ENCODE assay signal across 9 cellular contexts in genomic region chr17:76102944-76103273, GRCh38. TPM values are rescaled to one million over a fixed set of nuclear protein-coding genes. Genes with fewer than 3 reads are reported as not detected.
A peak's percentile ranks its signal among the peaks of the same experiment; 100 is the strongest.
DNase-seq lines count a peak whose midpoint lies in the region; ATAC-seq and TF ChIP-seq lines count a peak whose summit lies in the region.
"Had no signal": no experiment of that assay in that cellular context is flagged by ENCODE, and none has a peak within 500 bp of the region (broad histone marks: within the 10 kb centered on the region; RNA-seq: fewer than 3 reads in every experiment).

No MANE protein-coding gene starts in this region.

- H3K4me1 ChIP-seq in Panc1 (ENCODE audit: control insufficient read depth, insufficient read depth, low read length): peaks cover 14% of the 10 kb centered on the region
- peaks cover 18 to 31% (median 24%) of the 10 kb centered on the region in 4 donors for H3K4me1 ChIP-seq in esophagus muscularis mucosa
- peaks cover 6% of the 10 kb centered on the region for H3K4me1 ChIP-seq in prostate gland (replicated peaks)

- peak overlapping the region; percentile 95 for H3K27ac ChIP-seq in Panc1 (ENCODE audit: low read length)
- H3K27ac ChIP-seq in esophagus muscularis mucosa (replicated peaks in 1 of 4): peak overlapping the region; percentile 79 to 85 (median 81)
- H3K27ac ChIP-seq in prostate gland: peak overlapping the region; percentile 87 to 89

- 0% methylated on average over 4 of the region's 4 CpGs for WGBS in esophagus muscularis mucosa
- 3% methylated on average over 4 of the region's 4 CpGs for WGBS in prostate gland

- DNase-seq in Panc1 (ENCODE audit: low read depth, low spot score) (no peak), esophagus muscularis mucosa (ENCODE audit: extremely low spot score) (no peak), prostate gland (ENCODE audit: low spot score) (peak; percentile 30), NCI-H1105 treated with DMSO at 0.1 percent for 48 hours (lab: John Stamatoyannopoulos, UW) (no peak)
- DNase-seq in stimulated activated CD4-positive, alpha-beta T cell treated with anti-CD3 and anti-CD28 coated beads, Interleukin-4, amount 100 ng/mL, for 4 hours: no peak

- in situ Hi-C loops in Panc1 (cut with HindIII; ENCODE audit: low pct_unique_long_range_greater_than_20kb, low sequenced_read_pairs): no loop called here

- BruUV-seq in Panc1 (replicated peaks; lab: Mats Ljungman, UMichigan): no TSS peak

- H3K27me3 ChIP-seq in Panc1 (ENCODE audit: control insufficient read depth, insufficient read depth, low read length): no peaks in the 10 kb centered on the region
- no peaks in the 10 kb centered on the region for H3K27me3 ChIP-seq in esophagus muscularis mucosa
- H3K27me3 ChIP-seq in prostate gland (replicated peaks; ENCODE audit: insufficient read depth): no peaks in the 10 kb centered on the region

- ATAC-seq in Panc1 (peak; percentile 10; the same call in 1 of the 2 replicates), GM18867 (IDR thresholded peaks at IDR 0.05; ENCODE audit: unreplicated experiment) (no peak), GM21381 (IDR thresholded peaks at IDR 0.05; ENCODE audit: unreplicated experiment) (no peak)

- no peak for TF ChIP-seq EP300 in esophagus muscularis mucosa (IDR thresholded peaks at IDR 0.05)

- H3K9me3 ChIP-seq in Panc1 (ENCODE audit: control insufficient read depth, insufficient read depth, low read depth, low read length) (no peaks in the 10 kb centered on the region), esophagus muscularis mucosa (no peaks in the 10 kb centered on the region), prostate gland (no peaks in the 10 kb centered on the region)

- CTCF ChIA-PET in Panc1 (lab: Charles Lee): interaction anchor here (0.6 to 0.7 kb wide), 2 partner anchors 16 to 267 kb away, joined by 3 to 7 read pairs; no protein-coding TSS in a partner anchor

- peak overlapping the region; percentile 79 for H3K4me3 ChIP-seq in GM08714 (ENCODE audit: low read length)
- peak overlapping the region; percentile 79 to 87 for H3K4me3 ChIP-seq in Panc1 (ENCODE audit: low read depth in 2 of 2, low read length in 2 of 2)
- peak overlapping the region; percentile 67 to 90 (median 82) for H3K4me3 ChIP-seq in esophagus muscularis mucosa
- peak overlapping the region; percentile 61 to 71 for H3K4me3 ChIP-seq in prostate gland

- no peak for TF ChIP-seq CTCF in Panc1 (IDR thresholded peaks at IDR 0.05)
- no peak for TF ChIP-seq CTCF in esophagus muscularis mucosa (IDR thresholded peaks at IDR 0.05)
- no peak for TF ChIP-seq CTCF in prostate gland (IDR thresholded peaks at IDR 0.05)

- intact Hi-C loops in Panc1 (cut with micrococcal nuclease; ENCODE audit: unreplicated experiment) (no loop called here), esophagus muscularis mucosa (cut with DNase I) (no loop called here), prostate gland (cut with DNase I) (no loop called here)

- POLR2A ChIA-PET in Panc1 (lab: Charles Lee): interaction anchor here (0.6 kb wide), 1 partner anchor 200 kb away, joined by 4 read pairs; no protein-coding TSS in a partner anchor

- TF ChIP-seq POLR2A in esophagus muscularis mucosa (IDR thresholded peaks at IDR 0.05; ENCODE audit: low read depth): no peak
- TF ChIP-seq POLR2A in prostate gland (IDR thresholded peaks at IDR 0.05): no peak

- H3K36me3 ChIP-seq in Panc1 (ENCODE audit: control insufficient read depth, insufficient read depth, low read length) (peaks cover 8% of the 10 kb centered on the region; the same call in 1 of the 2 replicates), esophagus muscularis mucosa (peaks cover 16 to 40% (median 36%) of the 10 kb centered on the region in 4 donors), prostate gland (peaks cover 4 to 6% of the 10 kb centered on the region in 2 donors)

RNA-seq across cellular contexts. Expression of gene EXOC7, which starts 0.7 kb away (rescaled TPM):
- total RNA-seq in Panc1 (2021; ENCODE audit: unreplicated experiment) (190 TPM), esophagus muscularis mucosa (10 to 100 TPM; 65.2 to 94.4 (median 77.1) TPM), prostate gland (100 to 1,000 TPM; 136 to 159 TPM)
- polyA plus RNA-seq in Panc1 (2012; ENCODE audit: insufficient read length): 127 TPM

RNA-seq across cellular contexts. Expression of gene ZACN, which starts 23.9 kb away (rescaled TPM):
- total RNA-seq in Panc1 (2021; ENCODE audit: unreplicated experiment) (not detected), esophagus muscularis mucosa (under 1 TPM in 1 of 4 donors, not detected in 3; 0.13 TPM), prostate gland (not detected)
- 42.5 TPM for polyA plus RNA-seq in Panc1 (2012; ENCODE audit: insufficient read length)
- total RNA-seq: LHCN-M2 had no signal

RNA-seq across cellular contexts. Expression of gene GALR2, which starts 28.3 kb away (rescaled TPM):
- 0.41 TPM for total RNA-seq in Panc1 (2021; ENCODE audit: unreplicated experiment)
- 1.6 TPM for polyA plus RNA-seq in Panc1 (2012; ENCODE audit: insufficient read length)
- total RNA-seq in esophagus muscularis mucosa: under 1 TPM in 1 of 4 donors, not detected in 3; 0.50 TPM
- under 1 TPM in 1 of 2 donors, not detected in 1; 0.80 TPM for total RNA-seq in prostate gland
- total RNA-seq: LHCN-M2 had no signal

RNA-seq across cellular contexts. Expression of gene SRP68, which starts 30.6 kb away (rescaled TPM):
- total RNA-seq in Panc1 (2021; ENCODE audit: unreplicated experiment) (100 TPM), esophagus muscularis mucosa (10 to 100 TPM; 41.9 to 56.9 (median 50.0) TPM), prostate gland (10 to 100 TPM; 33.5 to 51.2 TPM)
- polyA plus RNA-seq in Panc1 (2012; ENCODE audit: insufficient read length): 93.8 TPM

RNA-seq across cellular contexts. Expression of gene FOXJ1, which starts 38.1 kb away (rescaled TPM):
- total RNA-seq in Panc1 (2021; ENCODE audit: unreplicated experiment): 0.28 TPM
- 0.22 TPM for polyA plus RNA-seq in Panc1 (2012; ENCODE audit: insufficient read length)
- under 1 TPM in 1 of 4 donors, not detected in 3; 0.32 TPM for total RNA-seq in esophagus muscularis mucosa
- total RNA-seq in prostate gland: 10 to 100 TPM in 1 of 2 donors, under 1 TPM in 1; 0.55 to 11.2 TPM
- total RNA-seq: LHCN-M2 had no signal
